In the genomic region with DNA sequence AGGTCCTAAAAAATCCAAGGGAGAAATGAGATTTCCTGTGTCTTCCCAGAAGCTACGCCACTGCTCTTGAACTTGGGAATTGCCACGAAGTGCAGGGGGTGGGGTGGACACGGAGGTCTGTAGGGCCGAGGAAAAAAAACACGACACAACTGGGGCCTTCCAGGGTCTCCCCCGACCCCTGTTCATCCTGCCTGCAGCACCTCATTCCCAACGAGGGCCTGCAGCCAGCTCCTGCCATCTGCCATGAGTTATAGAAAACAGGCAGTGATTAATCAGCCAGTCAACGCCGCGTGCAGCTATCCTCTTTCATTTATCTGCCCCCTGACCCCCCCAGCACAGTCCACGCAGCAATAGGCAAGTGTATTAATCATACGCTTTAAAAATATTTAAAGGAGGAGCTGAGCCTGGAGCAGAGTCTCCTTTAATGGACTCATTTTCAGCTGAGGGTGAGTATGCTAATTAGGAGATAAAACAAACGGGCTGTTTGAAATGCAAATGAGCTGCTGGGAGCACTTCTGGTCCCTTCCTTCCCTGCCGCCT, we compare ENCODE assay signal across 1 cellular context.
TF ChIP-seq lines count a peak whose summit lies in the region.

No MANE protein-coding gene starts in this region.

TF ChIP-seq in SK-N-SH treated with all-trans-retinoic acid at 6 μM for 48 hours, 23 proteins besides CTCF, POLR2A, EP300 and RAD21 (continued from another document):
- TF ChIP-seq, protein P1, sequence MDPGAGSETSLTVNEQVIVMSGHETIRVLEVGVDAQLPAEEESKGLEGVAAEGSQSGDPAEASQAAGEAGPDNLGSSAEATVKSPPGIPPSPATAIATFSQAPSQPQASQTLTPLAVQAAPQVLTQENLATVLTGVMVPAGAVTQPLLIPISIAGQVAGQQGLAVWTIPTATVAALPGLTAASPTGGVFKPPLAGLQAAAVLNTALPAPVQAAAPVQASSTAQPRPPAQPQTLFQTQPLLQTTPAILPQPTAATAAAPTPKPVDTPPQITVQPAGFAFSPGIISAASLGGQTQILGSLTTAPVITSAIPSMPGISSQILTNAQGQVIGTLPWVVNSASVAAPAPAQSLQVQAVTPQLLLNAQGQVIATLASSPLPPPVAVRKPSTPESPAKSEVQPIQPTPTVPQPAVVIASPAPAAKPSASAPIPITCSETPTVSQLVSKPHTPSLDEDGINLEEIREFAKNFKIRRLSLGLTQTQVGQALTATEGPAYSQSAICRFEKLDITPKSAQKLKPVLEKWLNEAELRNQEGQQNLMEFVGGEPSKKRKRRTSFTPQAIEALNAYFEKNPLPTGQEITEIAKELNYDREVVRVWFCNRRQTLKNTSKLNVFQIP (CRISPR knock-in tag; IDR thresholded peaks at IDR 0.05; ENCODE audit: borderline replicate concordance, low read depth) = peak; percentile 73; the same call in 1 of the 2 replicates
- TF ChIP-seq, protein P2, sequence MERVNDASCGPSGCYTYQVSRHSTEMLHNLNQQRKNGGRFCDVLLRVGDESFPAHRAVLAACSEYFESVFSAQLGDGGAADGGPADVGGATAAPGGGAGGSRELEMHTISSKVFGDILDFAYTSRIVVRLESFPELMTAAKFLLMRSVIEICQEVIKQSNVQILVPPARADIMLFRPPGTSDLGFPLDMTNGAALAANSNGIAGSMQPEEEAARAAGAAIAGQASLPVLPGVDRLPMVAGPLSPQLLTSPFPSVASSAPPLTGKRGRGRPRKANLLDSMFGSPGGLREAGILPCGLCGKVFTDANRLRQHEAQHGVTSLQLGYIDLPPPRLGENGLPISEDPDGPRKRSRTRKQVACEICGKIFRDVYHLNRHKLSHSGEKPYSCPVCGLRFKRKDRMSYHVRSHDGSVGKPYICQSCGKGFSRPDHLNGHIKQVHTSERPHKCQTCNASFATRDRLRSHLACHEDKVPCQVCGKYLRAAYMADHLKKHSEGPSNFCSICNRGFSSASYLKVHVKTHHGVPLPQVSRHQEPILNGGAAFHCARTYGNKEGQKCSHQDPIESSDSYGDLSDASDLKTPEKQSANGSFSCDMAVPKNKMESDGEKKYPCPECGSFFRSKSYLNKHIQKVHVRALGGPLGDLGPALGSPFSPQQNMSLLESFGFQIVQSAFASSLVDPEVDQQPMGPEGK (CRISPR knock-in tag; IDR thresholded peaks at IDR 0.05; ENCODE audit: borderline replicate concordance) = peak; percentile 100
TF ChIP-seq in SK-N-SH treated with all-trans-retinoic acid at 6 μM for 48 hours: peak in this region for 20.
